Comparison of ENCODE assay signal across 15 cellular contexts in the genomic region with DNA sequence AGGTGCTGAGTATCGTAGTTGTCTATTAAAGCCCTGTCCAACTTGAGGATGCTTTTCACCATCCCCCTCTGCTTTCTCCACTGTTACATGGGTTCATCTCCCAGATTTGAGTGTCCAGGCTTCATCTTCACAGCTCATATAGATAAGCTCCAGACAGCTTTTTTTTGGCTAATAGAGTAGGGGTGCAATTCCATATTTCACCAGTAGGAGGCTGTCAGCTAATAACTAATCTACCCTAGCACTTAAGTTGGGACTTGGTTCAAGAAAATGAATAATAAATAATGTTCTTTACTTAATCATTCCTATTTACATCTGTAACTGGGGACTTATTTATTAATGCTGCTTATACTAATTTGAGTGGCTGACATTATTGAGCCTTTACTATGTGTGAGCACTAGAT.
DNase-seq lines count a peak whose midpoint lies in the region; ATAC-seq and TF ChIP-seq lines count a peak whose summit lies in the region.
"Had no signal": no experiment of that assay in that cellular context is flagged by ENCODE, and none has a peak within 500 bp of the region (broad histone marks: within the 10 kb centered on the region; RNA-seq: fewer than 3 reads in every experiment).

No MANE protein-coding gene starts in this region.

- no peak overlapping the region for H3K9ac ChIP-seq in Karpas-422 (ENCODE audit: low read length)
- no peak overlapping the region for H3K9ac ChIP-seq in endodermal cell (ENCODE audit: extremely low read depth, low read length, poor library complexity, severe bottlenecking)

- H3K9me3 Mint-ChIP-seq in endodermal cell, result peaks cover 12% of the 10 kb centered on the region

- H3K9me3 ChIP-seq in Karpas-422 (ENCODE audit: low read length) (peaks cover 27% of the 10 kb centered on the region), endodermal cell (ENCODE audit: control insufficient read depth, low read length) (peaks cover 10% of the 10 kb centered on the region), psoas muscle (peaks cover 3% of the 10 kb centered on the region)

- H3K4me1 Mint-ChIP-seq in endodermal cell, result peaks cover 28% of the 10 kb centered on the region

- no peaks in the 10 kb centered on the region for H3K36me3 Mint-ChIP-seq in endodermal cell (ENCODE audit: low read depth)

- intact Hi-C loops in psoas muscle (cut with DNase I), result no loop called here

- peaks cover 14% of the 10 kb centered on the region for H3K27me3 Mint-ChIP-seq in endodermal cell (ENCODE audit: insufficient read depth)

- H3K27ac Mint-ChIP-seq in endodermal cell, result no peak overlapping the region
- H3K27ac Mint-ChIP-seq: T-helper 1 cell treated with Interleukin-12 subunit alpha and Interleukin-12 subunit beta and Interleukin-4 antibody, amounts not matched to agents 30 μg/mL and 1 μg/mL, for 36 hours had no signal

- no peak overlapping the region for H3K4me2 ChIP-seq in Karpas-422 (ENCODE audit: low read depth, low read length, poor library complexity, severe bottlenecking)

- H3K4me1 ChIP-seq in Karpas-422 (ENCODE audit: low read length) (peaks cover 5% of the 10 kb centered on the region; the same call in 1 of the 2 replicates), endodermal cell (ENCODE audit: control insufficient read depth, insufficient read depth, low read length) (peaks cover 17% of the 10 kb centered on the region), psoas muscle (no peaks in the 10 kb centered on the region)
- H3K4me1 ChIP-seq: body of pancreas, heart right ventricle, left ventricle myocardium inferior had no signal

- peak; percentile 69 for TF ChIP-seq CTCF in endodermal cell (conservative IDR thresholded peaks at IDR 0.05)
- peak; percentile 10 for TF ChIP-seq CTCF in psoas muscle (IDR thresholded peaks at IDR 0.05)

- no peak for ATAC-seq in psoas muscle
- ATAC-seq: body of pancreas, heart right ventricle had no signal

- H3K79me2 ChIP-seq in Karpas-422 (ENCODE audit: low read length), result no peaks in the 10 kb centered on the region

- DNase-seq in ELR (ENCODE audit: low read depth), result peak; percentile 3
- DNase-seq in Karpas-422, result peak; percentile 70
- no peak for DNase-seq in endodermal cell
- DNase-seq in psoas muscle, result no peak
- no peak for DNase-seq in NCI-H146 treated with DMSO at 0.1 percent for 48 hours (lab: John Stamatoyannopoulos, UW; ENCODE audit: unreplicated experiment)
- no peak for DNase-seq in stimulated activated CD4-positive, alpha-beta T cell treated with anti-CD3 and anti-CD28 coated beads, Interleukin-4, amount 100 ng/mL, for 1 hour
- no peak for DNase-seq in NCI-H2227 (lab: John Stamatoyannopoulos, UW; ENCODE audit: unreplicated experiment)
- DNase-seq: activated CD4-positive, alpha-beta T cell treated with anti-CD3 and anti-CD28 coated beads for 48 hours; body of pancreas; heart right ventricle; left ventricle myocardium inferior; NCI-H1417; NCI-H524 treated with DMSO at 0.1 percent for 48 hours had no signal

- no peaks in the 10 kb centered on the region for H4K20me1 ChIP-seq in Karpas-422 (ENCODE audit: insufficient read depth, low read depth, low read length)

- no peak overlapping the region for H2AFZ ChIP-seq in Karpas-422 (ENCODE audit: low read length)

- no peaks in the 10 kb centered on the region for H3K9me2 ChIP-seq in Karpas-422 (replicated peaks; ENCODE audit: insufficient read depth, low read length)

- no peaks in the 10 kb centered on the region; the same call in 1 of the 2 replicates for H3K27me3 ChIP-seq in Karpas-422 (ENCODE audit: low read length)
- no peaks in the 10 kb centered on the region for H3K27me3 ChIP-seq in endodermal cell (ENCODE audit: control insufficient read depth, insufficient read depth, low read length, poor library complexity, severe bottlenecking)
- peaks cover 2 to 16% (median 6%) of the 10 kb centered on the region in 3 donors for H3K27me3 ChIP-seq in psoas muscle (ENCODE audit: insufficient read depth in 3 of 3, low read length in 2 of 3)

- H3K4me3 Mint-ChIP-seq in endodermal cell, result no peak overlapping the region
- H3K4me3 Mint-ChIP-seq: T-helper 1 cell treated with Interleukin-12 subunit alpha and Interleukin-12 subunit beta and Interleukin-4 antibody, amounts not matched to agents 30 μg/mL and 1 μg/mL, for 36 hours had no signal

- H3K36me3 ChIP-seq in Karpas-422 (ENCODE audit: insufficient read depth, low read length) (no peaks in the 10 kb centered on the region), endodermal cell (ENCODE audit: control insufficient read depth, insufficient read depth, low read length) (no peaks in the 10 kb centered on the region), psoas muscle (ENCODE audit: insufficient read depth in 1 of 2, low read depth in 1 of 2) (no peaks in the 10 kb centered on the region)
- H3K36me3 ChIP-seq: heart right ventricle, left ventricle myocardium inferior had no signal

- H3K4me3 ChIP-seq in Karpas-422 (ENCODE audit: low read length) (no peak overlapping the region), endodermal cell (ENCODE audit: low read length) (peak overlapping the region; percentile 31), psoas muscle (no peak overlapping the region)
- H3K4me3 ChIP-seq: body of pancreas, heart right ventricle, left ventricle myocardium inferior, skin epidermis had no signal

- H3K27ac ChIP-seq in Karpas-422 (ENCODE audit: low read length) (no peak overlapping the region), endodermal cell (ENCODE audit: low read depth, low read length) (no peak overlapping the region), psoas muscle (no peak overlapping the region)
- H3K27ac ChIP-seq: body of pancreas, heart right ventricle, left ventricle myocardium inferior, skin epidermis had no signal

- 100% methylated on average over 1 of the region's 1 CpG for WGBS in endodermal cell (ENCODE audit: insufficient coverage in 1 of 2, insufficient read length in 1 of 2), 2 experiments
- 89 to 100% (median 95%) methylated on average over 1 of the region's 1 CpG for WGBS in psoas muscle, 3 donors

Comparison
In these comparisons a context has a peak if more than half of its experiments do, and no peak if none do; other contexts are left out.
1. DNase-seq: peak in ELR (single experiment) and Karpas-422 (single experiment); none in endodermal cell (single experiment), psoas muscle (0 of 2), NCI-H146 treated with DMSO at 0.1 percent for 48 hours (single experiment), stimulated activated CD4-positive, alpha-beta T cell treated with anti-CD3 and anti-CD28 coated beads, Interleukin-4, amount 100 ng/mL, for 1 hour (single experiment) and NCI-H2227 (single experiment).